Comparison of ENCODE assay signal across 17 cellular contexts in genomic region chr1:96598416-96599168, GRCh38.
DNase-seq lines count a peak whose midpoint lies in the region; ATAC-seq and TF ChIP-seq lines count a peak whose summit lies in the region.
"Had no signal": no experiment of that assay in that cellular context is flagged by ENCODE, and none has a peak within 500 bp of the region (broad histone marks: within the 10 kb centered on the region; RNA-seq: fewer than 3 reads in every experiment).

No MANE protein-coding gene starts in this region.

- H3F3A ChIP-seq in neural progenitor cell (ENCODE audit: low read depth), result no peaks in the 10 kb centered on the region

- no peak for ATAC-seq in GM18909 (IDR thresholded peaks at IDR 0.05; ENCODE audit: poor library complexity, unreplicated experiment)
- ATAC-seq in activated T-cell treated with anti-CD3 and anti-CD28 coated beads, Interleukin-2, amount 50 U/mL, for 4 hours, result no peak
- ATAC-seq: stimulated activated naive CD8-positive, alpha-beta T cell treated with anti-CD3 and anti-CD28 coated beads, Interleukin-15, amount 100 ng/mL, for 72 hours had no signal

- H3K9me3 ChIP-seq in neural progenitor cell (ENCODE audit: low read depth) (no peaks in the 10 kb centered on the region), vagina (no peaks in the 10 kb centered on the region)
- H3K9me3 ChIP-seq: Caco-2 had no signal

- H3K27me3 ChIP-seq in neural progenitor cell, result no peaks in the 10 kb centered on the region
- H3K27me3 ChIP-seq in vagina, result no peaks in the 10 kb centered on the region

- H3K27ac Mint-ChIP-seq in neural progenitor cell, result peak overlapping the region; percentile 94
- H3K27ac Mint-ChIP-seq: activated CD4-positive, alpha-beta memory T cell treated with anti-CD3 and anti-CD28 coated beads for 36 hours; stimulated activated naive CD8-positive, alpha-beta T cell treated with anti-CD3 and anti-CD28 coated beads, Interleukin-15, amount 100 ng/mL, for 72 hours had no signal

- H3K4me3 ChIP-seq in fibroblast of villous mesenchyme (ENCODE audit: low read depth, low read length) (no peak overlapping the region), neural progenitor cell (no peak overlapping the region), vagina (no peak overlapping the region)
- H3K4me3 ChIP-seq: skin epidermis had no signal

- H4K20me1 ChIP-seq in neural progenitor cell (ENCODE audit: low read depth), result no peaks in the 10 kb centered on the region

- peaks cover 33% of the 10 kb centered on the region for H3K4me1 Mint-ChIP-seq in neural progenitor cell
- H3K4me1 Mint-ChIP-seq in activated T-cell treated with anti-CD3 and anti-CD28 coated beads, Interleukin-2, amount 50 U/mL, for 4 hours (ENCODE audit: low read depth), result no peaks in the 10 kb centered on the region
- H3K4me1 Mint-ChIP-seq: central memory CD8-positive, alpha-beta T cell; stimulated activated naive CD8-positive, alpha-beta T cell treated with anti-CD3 and anti-CD28 coated beads, Interleukin-15, amount 100 ng/mL, for 72 hours had no signal

- H3K9me3 Mint-ChIP-seq in neural progenitor cell, result peaks cover 7% of the 10 kb centered on the region
- no peaks in the 10 kb centered on the region for H3K9me3 Mint-ChIP-seq in activated T-cell treated with anti-CD3 and anti-CD28 coated beads, Interleukin-2, amount 50 U/mL, for 4 hours
- H3K9me3 Mint-ChIP-seq: activated CD4-positive, alpha-beta memory T cell treated with anti-CD3 and anti-CD28 coated beads for 36 hours had no signal

- DNase-seq in amniotic epithelial cell (ENCODE audit: low read depth) (peak; percentile 57), fibroblast of villous mesenchyme (ENCODE audit: low read depth) (peak; percentile 14), neural progenitor cell (ENCODE audit: low spot score) (no peak), vagina (ENCODE audit: extremely low spot score in 2 of 2) (no peak), DMS53 treated with DMSO at 0.1 percent for 48 hours (lab: John Stamatoyannopoulos, UW; ENCODE audit: unreplicated experiment) (no peak)
- no peak for DNase-seq in activated T-cell treated with anti-CD3 and anti-CD28 coated beads, Interleukin-2, amount 50 U/mL, for 4 hours
- DNase-seq: activated CD4-positive, alpha-beta memory T cell treated with anti-CD3 and anti-CD28 coated beads for 36 hours; Caco-2; GF-D8; H7; NCI-H1694 treated with DMSO at 0.1 percent for 48 hours; NCI-H774; stimulated activated naive CD8-positive, alpha-beta T cell treated with anti-CD3 and anti-CD28 coated beads, Interleukin-15, amount 100 ng/mL, for 72 hours; T1000 had no signal

- H3K27me3 Mint-ChIP-seq in neural progenitor cell (ENCODE audit: insufficient read depth, low read depth), result no peaks in the 10 kb centered on the region
- H3K27me3 Mint-ChIP-seq in activated T-cell treated with anti-CD3 and anti-CD28 coated beads, Interleukin-2, amount 50 U/mL, for 4 hours (ENCODE audit: low read depth), result peaks cover 4% of the 10 kb centered on the region
- H3K27me3 Mint-ChIP-seq: activated CD4-positive, alpha-beta memory T cell treated with anti-CD3 and anti-CD28 coated beads for 36 hours; stimulated activated naive CD8-positive, alpha-beta T cell treated with anti-CD3 and anti-CD28 coated beads, Interleukin-15, amount 100 ng/mL, for 72 hours had no signal

- peak overlapping the region; percentile 82 for H2AFZ ChIP-seq in neural progenitor cell (replicated peaks)

- TF ChIP-seq POLR2A in vagina (IDR thresholded peaks at IDR 0.05), result no peak

- peak overlapping the region; percentile 21 for H3K4me2 ChIP-seq in neural progenitor cell

- no peaks in the 10 kb centered on the region for H3K36me3 Mint-ChIP-seq in neural progenitor cell
- H3K36me3 Mint-ChIP-seq in activated T-cell treated with anti-CD3 and anti-CD28 coated beads, Interleukin-2, amount 50 U/mL, for 4 hours (ENCODE audit: insufficient read depth), result no peaks in the 10 kb centered on the region
- H3K36me3 Mint-ChIP-seq: activated CD4-positive, alpha-beta memory T cell treated with anti-CD3 and anti-CD28 coated beads for 36 hours had no signal

- no peaks in the 10 kb centered on the region for H3K79me2 ChIP-seq in neural progenitor cell (ENCODE audit: low read depth)

- no peak overlapping the region for H3K9ac ChIP-seq in neural progenitor cell

- TF ChIP-seq CTCF in fibroblast of villous mesenchyme (IDR thresholded peaks at IDR 0.05; ENCODE audit: insufficient read depth, low read depth, low read length) (no peak), neural progenitor cell (IDR thresholded peaks at IDR 0.05) (no peak), vagina (IDR thresholded peaks at IDR 0.05) (no peak)

- no peak overlapping the region for H3K27ac ChIP-seq in neural progenitor cell
- H3K27ac ChIP-seq in vagina, result peak overlapping the region; percentile 0
- H3K27ac ChIP-seq: skin epidermis had no signal

- no peaks in the 10 kb centered on the region for H3K36me3 ChIP-seq in neural progenitor cell
- H3K36me3 ChIP-seq in vagina, result no peaks in the 10 kb centered on the region

- H3K4me3 Mint-ChIP-seq in neural progenitor cell, result peak overlapping the region; percentile 21
- no peak overlapping the region for H3K4me3 Mint-ChIP-seq in activated T-cell treated with anti-CD3 and anti-CD28 coated beads, Interleukin-2, amount 50 U/mL, for 4 hours
- H3K4me3 Mint-ChIP-seq: activated CD4-positive, alpha-beta memory T cell treated with anti-CD3 and anti-CD28 coated beads for 36 hours; central memory CD8-positive, alpha-beta T cell; stimulated activated naive CD8-positive, alpha-beta T cell treated with anti-CD3 and anti-CD28 coated beads, Interleukin-15, amount 100 ng/mL, for 72 hours had no signal

- intact Hi-C loops in vagina (cut with DNase I), result no loop called here

- H3K4me1 ChIP-seq in neural progenitor cell (peaks cover 12% of the 10 kb centered on the region), vagina (no peaks in the 10 kb centered on the region)
- H3K4me1 ChIP-seq: Caco-2 had no signal

Comparison
In these comparisons a context has a peak if more than half of its experiments do, and no peak if none do; other contexts are left out.
1. DNase-seq: peak in amniotic epithelial cell (single experiment) and fibroblast of villous mesenchyme (single experiment); none in neural progenitor cell (single experiment), vagina (0 of 2), DMS53 treated with DMSO at 0.1 percent for 48 hours (single experiment) and activated T-cell treated with anti-CD3 and anti-CD28 coated beads, Interleukin-2, amount 50 U/mL, for 4 hours (single experiment).